Comparison of ENCODE assay signal across 23 cellular contexts in genomic region chr10:49169776-49170175, GRCh38. TPM values are rescaled to one million over a fixed set of nuclear protein-coding genes. Genes with fewer than 3 reads are reported as not detected.
DNase-seq lines count a peak whose midpoint lies in the region; ATAC-seq and TF ChIP-seq lines count a peak whose summit lies in the region.
"Had no signal": no experiment of that assay in that cellular context is flagged by ENCODE, and none has a peak within 500 bp of the region (broad histone marks: within the 10 kb centered on the region; RNA-seq: fewer than 3 reads in every experiment).

No MANE protein-coding gene starts in this region.

- no peaks in the 10 kb centered on the region for H3K27me3 ChIP-seq in neutrophil
- H3K27me3 ChIP-seq: MG63 had no signal

- no peak for TF ChIP-seq CTCF in neutrophil (IDR thresholded peaks at IDR 0.05)
- no peak for TF ChIP-seq CTCF in CD14-positive monocyte (IDR thresholded peaks at IDR 0.05)

- H3K4me3 Mint-ChIP-seq in activated naive CD8-positive, alpha-beta T cell, result no peak overlapping the region
- H3K4me3 Mint-ChIP-seq in activated naive CD8-positive, alpha-beta T cell treated with anti-CD3 and anti-CD28 coated beads, Interleukin-2, amount 50 U/mL, for 24 hours, result no peak overlapping the region
- H3K4me3 Mint-ChIP-seq in dendritic cell treated with granulocyte-macrophage colony-stimulating factor and Interleukin-4, amounts not matched to agents 40 ng/mL and 50 ng/mL, for 4 days, result no peak overlapping the region
- no peak overlapping the region for H3K4me3 Mint-ChIP-seq in CD14-positive monocyte
- H3K4me3 Mint-ChIP-seq: CD8-positive, alpha-beta T cell had no signal

- H3K9me3 Mint-ChIP-seq in activated naive CD8-positive, alpha-beta T cell (ENCODE audit: low read depth), result no peaks in the 10 kb centered on the region
- no peaks in the 10 kb centered on the region for H3K9me3 Mint-ChIP-seq in activated naive CD8-positive, alpha-beta T cell treated with anti-CD3 and anti-CD28 coated beads, Interleukin-2, amount 50 U/mL, for 24 hours
- no peaks in the 10 kb centered on the region for H3K9me3 Mint-ChIP-seq in dendritic cell treated with granulocyte-macrophage colony-stimulating factor and Interleukin-4, amounts not matched to agents 40 ng/mL and 50 ng/mL, for 4 days
- H3K9me3 Mint-ChIP-seq in CD14-positive monocyte, result no peaks in the 10 kb centered on the region
- H3K9me3 Mint-ChIP-seq: CD8-positive, alpha-beta T cell had no signal

- no peaks in the 10 kb centered on the region for H3K36me3 Mint-ChIP-seq in activated naive CD8-positive, alpha-beta T cell
- H3K36me3 Mint-ChIP-seq in activated naive CD8-positive, alpha-beta T cell treated with anti-CD3 and anti-CD28 coated beads, Interleukin-2, amount 50 U/mL, for 24 hours (ENCODE audit: low read depth), result no peaks in the 10 kb centered on the region
- peaks cover 84% of the 10 kb centered on the region for H3K36me3 Mint-ChIP-seq in dendritic cell treated with granulocyte-macrophage colony-stimulating factor and Interleukin-4, amounts not matched to agents 40 ng/mL and 50 ng/mL, for 4 days (ENCODE audit: low read depth)
- H3K36me3 Mint-ChIP-seq in CD14-positive monocyte, result peaks cover 0 to 10% of the 10 kb centered on the region in 2 donors
- H3K36me3 Mint-ChIP-seq: CD8-positive, alpha-beta T cell had no signal

- no peak for DNase-seq in activated naive CD8-positive, alpha-beta T cell treated with anti-CD3 and anti-CD28 coated beads, Interleukin-2, amount 50 U/mL, for 24 hours
- DNase-seq in CD14-positive monocyte (ENCODE audit: low spot score) (no peak), COLO829 (ENCODE audit: low spot score) (no peak), glomerular visceral epithelial cell (ENCODE audit: extremely low spot score) (no peak)
- DNase-seq: C1 segment of cervical spinal cord; Calu3; CD8-positive, alpha-beta T cell; DMS153; KG1; MG63; NCI-H1105 treated with DMSO at 0.1 percent for 48 hours; NCI-H146; NCI-H1930; NCI-H2107; NCI-H446 treated with DMSO at 0.1 percent for 48 hours; NCI-H526; NCI-H82; NK-92 treated with Interleukin-12 subunit alpha and Interleukin-12 subunit beta, amount 100 ng/mL, for 24 hours; PC-3 had no signal

- H3K27ac ChIP-seq in neutrophil, result peak overlapping the region; percentile 75

- no peaks in the 10 kb centered on the region for H3K27me3 Mint-ChIP-seq in activated naive CD8-positive, alpha-beta T cell
- no peaks in the 10 kb centered on the region for H3K27me3 Mint-ChIP-seq in activated naive CD8-positive, alpha-beta T cell treated with anti-CD3 and anti-CD28 coated beads, Interleukin-2, amount 50 U/mL, for 24 hours
- peaks cover 2% of the 10 kb centered on the region for H3K27me3 Mint-ChIP-seq in dendritic cell treated with granulocyte-macrophage colony-stimulating factor and Interleukin-4, amounts not matched to agents 40 ng/mL and 50 ng/mL, for 4 days
- peaks cover 0 to 4% (median 2%) of the 10 kb centered on the region in 3 donors for H3K27me3 Mint-ChIP-seq in CD14-positive monocyte (ENCODE audit: low read depth in 3 of 3)

- H3K36me3 ChIP-seq in neutrophil, result peaks cover 34% of the 10 kb centered on the region
- H3K36me3 ChIP-seq: MG63 had no signal

- no peak for ATAC-seq in activated naive CD8-positive, alpha-beta T cell treated with anti-CD3 and anti-CD28 coated beads, Interleukin-2, amount 50 U/mL, for 24 hours
- ATAC-seq: CD8-positive, alpha-beta T cell; PC-3 had no signal

- no peaks in the 10 kb centered on the region for H3K4me1 Mint-ChIP-seq in activated naive CD8-positive, alpha-beta T cell (ENCODE audit: low read depth)
- H3K4me1 Mint-ChIP-seq in activated naive CD8-positive, alpha-beta T cell treated with anti-CD3 and anti-CD28 coated beads, Interleukin-2, amount 50 U/mL, for 24 hours, result peaks cover 11% of the 10 kb centered on the region
- H3K4me1 Mint-ChIP-seq in dendritic cell treated with granulocyte-macrophage colony-stimulating factor and Interleukin-4, amounts not matched to agents 40 ng/mL and 50 ng/mL, for 4 days (ENCODE audit: low read depth), result peaks cover 99% of the 10 kb centered on the region
- peaks cover 30% of the 10 kb centered on the region for H3K4me1 Mint-ChIP-seq in CD14-positive monocyte

- H3K4me3 ChIP-seq in neutrophil (ENCODE audit: low read depth in 1 of 2, low read length in 1 of 2), result no peak overlapping the region
- H3K4me3 ChIP-seq: MG63 had no signal

- H3K4me1 ChIP-seq in neutrophil (ENCODE audit: control insufficient read depth in 1 of 2, insufficient read depth in 1 of 2, low read depth in 1 of 2, low read length in 1 of 2), result peaks cover 24 to 37% of the 10 kb centered on the region in 2 experiments

- H3K27ac Mint-ChIP-seq in activated naive CD8-positive, alpha-beta T cell, result peak overlapping the region; percentile 54
- no peak overlapping the region for H3K27ac Mint-ChIP-seq in activated naive CD8-positive, alpha-beta T cell treated with anti-CD3 and anti-CD28 coated beads, Interleukin-2, amount 50 U/mL, for 24 hours
- peak overlapping the region; percentile 77 for H3K27ac Mint-ChIP-seq in dendritic cell treated with granulocyte-macrophage colony-stimulating factor and Interleukin-4, amounts not matched to agents 40 ng/mL and 50 ng/mL, for 4 days
- H3K27ac Mint-ChIP-seq in CD14-positive monocyte, result peak overlapping the region in 1 of 7 donors; percentile 75
- H3K27ac Mint-ChIP-seq: CD8-positive, alpha-beta T cell had no signal

- no peaks in the 10 kb centered on the region for H3K9me3 ChIP-seq in neutrophil
- H3K9me3 ChIP-seq: MG63 had no signal

- intact Hi-C loops in dendritic cell treated with granulocyte-macrophage colony-stimulating factor and Interleukin-4, amounts not matched to agents 40 ng/mL and 50 ng/mL, for 4 days (cut with micrococcal nuclease), result loop anchor here (10.0 kb wide), 1 partner anchor 185 kb away; no protein-coding TSS in a partner anchor
- intact Hi-C loops in CD14-positive monocyte (cut with micrococcal nuclease), result loop anchor here in 1 of 2 donors (10.0 kb wide), 1 partner anchor 145 kb away; no protein-coding TSS in a partner anchor

RNA-seq across cellular contexts. Expression of gene TMEM273, which starts 18.4 kb away (rescaled TPM):
- polyA plus RNA-seq in CD14-positive monocyte, result 1 to 10 TPM; 6.7 to 6.9 TPM
- polyA plus RNA-seq: IMR-90 had no signal

RNA-seq across cellular contexts. Expression of gene FAM170B, which starts 36.0 kb away (rescaled TPM):
- polyA plus RNA-seq in CD14-positive monocyte, result not detected
- polyA plus RNA-seq: IMR-90 had no signal

RNA-seq across cellular contexts. Expression of gene VSTM4, which starts 54.5 kb away (rescaled TPM):
- polyA plus RNA-seq in CD14-positive monocyte, result not detected
